In genomic region chr5:69493235-69493925, GRCh38 we compare ENCODE assay signal across 8 cellular contexts. TPM values are rescaled to one million over a fixed set of nuclear protein-coding genes. Genes with fewer than 3 reads are reported as not detected.
A peak's percentile ranks its signal among the peaks of the same experiment; 100 is the strongest.
DNase-seq lines count a peak whose midpoint lies in the region; ATAC-seq, FAIRE-seq and TF ChIP-seq lines count a peak whose summit lies in the region.

No MANE protein-coding gene starts in this region.

- H3K9me3 Mint-ChIP-seq in stimulated activated naive CD8-positive, alpha-beta T cell treated with anti-CD3 and anti-CD28 coated beads, Interleukin-15, amount 100 ng/mL, for 72 hours, result no peaks in the 10 kb centered on the region

- ATAC-seq in HepG2, result peak; percentile 57
- peak; percentile 73 for ATAC-seq in stimulated activated naive CD8-positive, alpha-beta T cell treated with anti-CD3 and anti-CD28 coated beads, Interleukin-15, amount 100 ng/mL, for 72 hours

- H3K9me3 ChIP-seq in OCI-LY1 (ENCODE audit: low read length) (no peaks in the 10 kb centered on the region), HepG2 (ENCODE audit: low read length) (no peaks in the 10 kb centered on the region)

- CTCF ChIA-PET in HepG2 (lab: Yijun Ruan, JAX; ENCODE audit: low intra/inter-chr PET ratio, low total read pairs), result no interaction called here

- H3K4me1 Mint-ChIP-seq in stimulated activated naive CD8-positive, alpha-beta T cell treated with anti-CD3 and anti-CD28 coated beads, Interleukin-15, amount 100 ng/mL, for 72 hours, result peaks cover 15% of the 10 kb centered on the region

- peak overlapping the region; percentile 56 for H3K4me3 ChIP-seq in AG10803 (ENCODE audit: low read length)
- H3K4me3 ChIP-seq in OCI-LY1 (ENCODE audit: low read depth, low read length, poor library complexity, severe bottlenecking), result peak overlapping the region; percentile 10
- H3K4me3 ChIP-seq in HepG2 (replicated peaks in 1 of 3; ENCODE audit: insufficient read depth in 1 of 3, low read depth in 2 of 3, low read length in 3 of 3), result peak overlapping the region; percentile 83 to 96 (median 92)

- intact Hi-C loops in HepG2 (cut with micrococcal nuclease; ENCODE audit: unreplicated experiment), result loop anchor here (5.0 kb wide), 2 partner anchors 36 to 56 kb away; no protein-coding TSS in a partner anchor

- H4K20me1 ChIP-seq in OCI-LY1 (ENCODE audit: insufficient read depth, low read length), result no peaks in the 10 kb centered on the region
- H4K20me1 ChIP-seq in HepG2 (ENCODE audit: insufficient read depth, low read length), result no peaks in the 10 kb centered on the region; the same call in 1 of the 2 replicates

- H3K79me2 ChIP-seq in OCI-LY1 (ENCODE audit: insufficient read depth, low read length) (no peaks in the 10 kb centered on the region), HepG2 (ENCODE audit: insufficient read depth, low read length) (peaks cover 45% of the 10 kb centered on the region)

- TF ChIP-seq POLR2A in GM15510 (IDR thresholded peaks at IDR 0.05; ENCODE audit: borderline replicate concordance, extremely low read depth, insufficient read length) (peak; percentile 18), HepG2 (IDR thresholded peaks at IDR 0.05; ENCODE audit: insufficient read depth in 1 of 2, low read depth in 2 of 2, low read length in 2 of 2) (0 out of 4 replicates have a peak, but pooled peaks of 1 of the 2 experiments have one; percentile 39)

- FAIRE-seq in HepG2 (lab: Jason Lieb, UNC), result no peak

- TF ChIP-seq RAD21 in HepG2 (CRISPR knock-in tag; IDR thresholded peaks at IDR 0.05), result no peak; the same call in 1 of the 2 replicates

- H3K27ac ChIP-seq in OCI-LY1 (ENCODE audit: low read depth, low read length, poor library complexity, severe bottlenecking), result no peak overlapping the region
- H3K27ac ChIP-seq in HepG2 (ENCODE audit: extremely low read length, insufficient read depth, low read length), result peak overlapping the region; percentile 77

- BruUV-seq in HepG2 (replicated peaks; lab: Mats Ljungman, UMichigan), result no TSS peak

- TF ChIP-seq EP300 in HepG2 (IDR thresholded peaks at IDR 0.05; ENCODE audit: low read depth in 2 of 2, low read length in 2 of 2), result no peak
- TF ChIP-seq EP300 in HepG2 (CRISPR knock-in tag; IDR thresholded peaks at IDR 0.05; ENCODE audit: borderline replicate concordance), result no peak

- H3K36me3 ChIP-seq in OCI-LY1 (ENCODE audit: insufficient read depth, low read length) (no peaks in the 10 kb centered on the region), HepG2 (replicated peaks in 1 of 2; ENCODE audit: control insufficient read depth in 1 of 2, insufficient read depth in 2 of 2, low read length in 2 of 2) (no peaks in the 10 kb centered on the region)

- POLR2A ChIA-PET in HepG2 (lab: Yijun Ruan, JAX), result interaction anchor here (0.8 to 1.9 kb wide), 8 partner anchors 10 to 49 kb away, joined by 3 to 14 read pairs (median 5); no protein-coding TSS in a partner anchor

- H3K9me2 ChIP-seq in OCI-LY1 (ENCODE audit: low read depth, low read length), result no peaks in the 10 kb centered on the region

- peaks cover 79% of the 10 kb centered on the region for H3K27me3 Mint-ChIP-seq in stimulated activated naive CD8-positive, alpha-beta T cell treated with anti-CD3 and anti-CD28 coated beads, Interleukin-15, amount 100 ng/mL, for 72 hours

- H2AFZ ChIP-seq in OCI-LY1 (ENCODE audit: low read length) (no peak overlapping the region), HepG2 (ENCODE audit: low read length) (peak overlapping the region; percentile 71)

- WGBS in HepG2 (ENCODE audit: low lambda C conversion rate), result 4% methylated on average over 5 of the region's 64 CpGs

- peak; percentile 11 for DNase-seq in AG10803 (ENCODE audit: low read depth)
- peak; percentile 23 for DNase-seq in cerebellar cortex (ENCODE audit: low spot score)
- DNase-seq in HepG2 (ENCODE audit: low spot score), result no peak
- DNase-seq in stimulated activated naive CD8-positive, alpha-beta T cell treated with anti-CD3 and anti-CD28 coated beads, Interleukin-15, amount 100 ng/mL, for 72 hours, result peak; percentile 11 to 32
- no peak for DNase-seq in NCI-H2107 treated with DMSO at 0.1 percent for 48 hours (lab: John Stamatoyannopoulos, UW; ENCODE audit: unreplicated experiment)
- DNase-seq in NK-92 treated with Interleukin-12 subunit alpha and Interleukin-12 subunit beta, amount 100 ng/mL, for 24 hours (lab: John Stamatoyannopoulos, UW), result no peak

- H3K4me2 ChIP-seq in OCI-LY1 (ENCODE audit: low read length), result peak overlapping the region; percentile 51
- H3K4me2 ChIP-seq in HepG2 (ENCODE audit: low read depth, low read length), result peak overlapping the region; percentile 73

- no peaks in the 10 kb centered on the region for H3F3A ChIP-seq in OCI-LY1 (ENCODE audit: insufficient read depth, low read length)

- H3K9ac ChIP-seq in OCI-LY1 (ENCODE audit: low read length), result no peak overlapping the region
- peak overlapping the region; percentile 85 for H3K9ac ChIP-seq in HepG2 (ENCODE audit: insufficient read depth, low read depth, low read length)

- peak overlapping the region; percentile 82 to 85 for H3K4me3 Mint-ChIP-seq in stimulated activated naive CD8-positive, alpha-beta T cell treated with anti-CD3 and anti-CD28 coated beads, Interleukin-15, amount 100 ng/mL, for 72 hours

- H3K4me1 ChIP-seq in OCI-LY1 (ENCODE audit: insufficient read depth, low read length, severe bottlenecking) (no peaks in the 10 kb centered on the region), HepG2 (ENCODE audit: insufficient read depth, low read length) (peaks cover 63% of the 10 kb centered on the region)

- H3K27me3 ChIP-seq in OCI-LY1 (ENCODE audit: insufficient read depth, low read length) (peaks cover 5% of the 10 kb centered on the region), HepG2 (ENCODE audit: control insufficient read depth in 1 of 2, insufficient read depth in 2 of 2, low read length in 2 of 2) (no peaks in the 10 kb centered on the region; a peak in 1 of 5 replicates)

- TF ChIP-seq CTCF in AG10803 (conservative IDR thresholded peaks at IDR 0.05; ENCODE audit: low read length) (no peak), OCI-LY1 (IDR thresholded peaks at IDR 0.05; ENCODE audit: low read length) (no peak), HepG2 (CRISPR knock-in tag; IDR thresholded peaks at IDR 0.05) (no peak)

- in situ Hi-C loops in HepG2 (cut with HindIII; ENCODE audit: extremely low pct_ligation_motif_present, low pct_unique_long_range_greater_than_20kb), result loop anchor here (5.0 kb wide), 1 partner anchor 81 kb away; no protein-coding TSS in a partner anchor

- no peak overlapping the region for H3K27ac Mint-ChIP-seq in stimulated activated naive CD8-positive, alpha-beta T cell treated with anti-CD3 and anti-CD28 coated beads, Interleukin-15, amount 100 ng/mL, for 72 hours

TF ChIP-seq in HepG2, 621 proteins besides CTCF, POLR2A, EP300 and RAD21 (continues in another document):
- peak; percentile 19; the same call in 1 of the 2 replicates for TF ChIP-seq ZNF501 (CRISPR knock-in tag; IDR thresholded peaks at IDR 0.05)
- TF ChIP-seq IKZF5 (CRISPR knock-in tag; IDR thresholded peaks at IDR 0.05), result 0 out of 2 replicates have a peak, but pooled peaks have one; percentile 21
- TF ChIP-seq XRCC5 (optimal IDR thresholded peaks at IDR 0.05; ENCODE audit: low read length), result peak; percentile 45
- peak; percentile 91 for TF ChIP-seq YY1 (IDR thresholded peaks at IDR 0.05; ENCODE audit: insufficient read depth, insufficient replicate concordance, low read depth, low read length)
- no peak for TF ChIP-seq NFE2L2 (IDR thresholded peaks at IDR 0.05; ENCODE audit: low read length)
- peak; percentile 49; the same call in 1 of the 2 replicates for TF ChIP-seq ESRRA (CRISPR knock-in tag; IDR thresholded peaks at IDR 0.05; ENCODE audit: low read depth)
- TF ChIP-seq SRY (CRISPR knock-in tag; IDR thresholded peaks at IDR 0.05), result 0 out of 2 replicates have a peak, but pooled peaks have one; percentile 32
- TF ChIP-seq GABPB1 (CRISPR knock-in tag; IDR thresholded peaks at IDR 0.05), result peak; percentile 71; the same call in 1 of the 2 replicates
- no peak for TF ChIP-seq ZNF225 (CRISPR knock-in tag; IDR thresholded peaks at IDR 0.05)
- peak; percentile 50; the same call in 1 of the 2 replicates for TF ChIP-seq ZBTB7A (CRISPR knock-in tag; IDR thresholded peaks at IDR 0.05)
- no peak for TF ChIP-seq RFX3 (CRISPR knock-in tag; IDR thresholded peaks at IDR 0.05)

RNA-seq across cellular contexts. Expression of gene OCLN, which starts 0.8 kb away (rescaled TPM):
- total RNA-seq in HepG2 (2016; rRNA removed; fragmentation: Illumina TruSeq; extraction: Trizol), result 28.4 and 34.8 TPM in 2 replicates
- total RNA-seq in HepG2 (2016; cell fraction: cytosol; rRNA removed; fragmentation: Illumina TruSeq; extraction: Trizol; ENCODE audit: low read depth), result 5.7 and 5.8 TPM in 2 replicates
- total RNA-seq in HepG2 (2016; cell fraction: insoluble cytoplasmic fraction; rRNA removed; fragmentation: Illumina TruSeq; extraction: Trizol), result 28.2 and 35.4 TPM in 2 replicates
- 10.6 and 11.6 TPM in 2 replicates for total RNA-seq in HepG2 (2016; cell fraction: membrane; rRNA removed; fragmentation: Illumina TruSeq; extraction: Trizol)
- 43.9 and 47.4 TPM in 2 replicates for total RNA-seq in HepG2 (2016; cell fraction: nucleus; rRNA removed; fragmentation: Illumina TruSeq; extraction: Trizol)
- 24.1 and 26.2 TPM in 2 replicates for polyA plus RNA-seq in HepG2 (2011; rRNA removed)
- polyA plus RNA-seq in HepG2 (2011; cell fraction: cytosol; rRNA removed), result 15.0 and 25.5 TPM in 2 replicates
- polyA plus RNA-seq in HepG2 (2011; cell fraction: nucleus; rRNA removed), result 10.5 and 13.3 TPM in 2 replicates
- polyA plus RNA-seq in HepG2 (2012), result 22.7 and 27.5 TPM in 2 replicates
- polyA plus RNA-seq in HepG2 (2016; cell fraction: cytosol; fragmentation: Illumina TruSeq; extraction: Trizol; ENCODE audit: low read depth), result 1.5 and 1.9 TPM in 2 replicates
- 14.0 and 16.6 TPM in 2 replicates for polyA plus RNA-seq in HepG2 (2016; cell fraction: insoluble cytoplasmic fraction; fragmentation: Illumina TruSeq; extraction: Trizol; ENCODE audit: low read depth)
- polyA plus RNA-seq in HepG2 (2016; cell fraction: membrane; fragmentation: Illumina TruSeq; extraction: Trizol; ENCODE audit: low read depth), result 2.9 TPM in 2 replicates
- 32.0 and 39.4 TPM in 2 replicates for polyA plus RNA-seq in HepG2 (2016; cell fraction: nucleus; fragmentation: Illumina TruSeq; extraction: Trizol; ENCODE audit: insufficient read depth, low read depth)
- 1.1 and 68.4 TPM in 2 replicates for polyA minus RNA-seq in HepG2 (2011; rRNA and poly(A)+ RNA removed; ENCODE audit: low replicate concordance)
- 54.6 and 70.8 TPM in 2 replicates for polyA minus RNA-seq in HepG2 (2011; cell fraction: cytosol; rRNA and poly(A)+ RNA removed)
- polyA minus RNA-seq in HepG2 (2011; cell fraction: nucleus; rRNA and poly(A)+ RNA removed), result 58.3 and 68.8 TPM in 2 replicates

Comparison
In these comparisons a context has a peak if more than half of its experiments do, and no peak if none do; other contexts are left out.
1. DNase-seq: peak in AG10803 (single experiment), cerebellar cortex (single experiment) and stimulated activated naive CD8-positive, alpha-beta T cell treated with anti-CD3 and anti-CD28 coated beads, Interleukin-15, amount 100 ng/mL, for 72 hours (2 of 2); none in HepG2 (single experiment), NCI-H2107 treated with DMSO at 0.1 percent for 48 hours (single experiment) and NK-92 treated with Interleukin-12 subunit alpha and Interleukin-12 subunit beta, amount 100 ng/mL, for 24 hours (single experiment).
2. H3K4me3 ChIP-seq: peak in every context shown above with its lines; median percentile 92 in HepG2; 56 in AG10803; 10 in OCI-LY1.